Comparison of ENCODE assay signal across 8 cellular contexts in the genomic region with DNA sequence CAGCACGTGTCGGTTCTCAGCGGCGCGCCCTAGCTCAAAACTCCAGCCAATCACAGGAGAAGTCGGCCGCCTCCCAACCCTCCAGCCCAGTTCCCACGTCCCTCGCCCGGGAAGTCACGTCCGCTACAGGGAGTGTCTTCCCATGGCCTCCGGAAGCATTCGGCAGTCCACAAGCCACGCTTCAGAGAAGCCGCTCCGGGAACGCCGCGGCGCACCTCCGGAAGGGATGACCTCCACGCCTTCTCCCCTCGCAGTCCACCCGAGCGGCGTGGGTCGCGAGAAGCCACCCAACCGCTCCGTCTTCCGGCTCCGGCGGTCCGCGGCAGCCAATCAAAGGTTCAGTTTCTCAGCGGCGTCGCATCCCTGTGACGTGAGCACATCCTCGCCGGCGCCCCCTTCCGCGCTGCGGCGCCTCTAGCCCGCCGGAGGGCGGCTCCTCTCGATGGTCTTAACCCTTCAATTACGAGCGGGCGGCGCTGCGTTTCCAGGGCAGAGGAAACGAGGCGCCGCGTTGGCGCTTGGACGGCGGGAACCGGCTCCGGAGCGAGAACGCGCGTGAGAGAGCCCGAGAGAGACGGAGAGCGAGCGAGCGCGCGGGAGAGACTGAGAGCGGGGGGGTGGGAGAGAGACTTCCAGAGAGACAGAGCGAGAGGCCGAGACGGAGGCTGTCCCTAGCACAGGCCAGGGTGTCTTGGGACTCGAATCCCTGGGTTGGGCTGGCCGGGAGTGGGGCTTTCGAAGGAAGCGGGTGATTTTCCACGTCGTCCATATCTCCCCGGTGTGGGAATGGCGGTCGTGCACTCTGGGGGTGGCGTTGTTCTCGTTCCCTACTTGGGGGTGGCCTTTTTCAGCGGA. TPM values are rescaled to one million over a fixed set of nuclear protein-coding genes. Genes with fewer than 3 reads are reported as not detected.
A peak's percentile ranks its signal among the peaks of the same experiment; 100 is the strongest.
DNase-seq lines count a peak whose midpoint lies in the region; ATAC-seq and TF ChIP-seq lines count a peak whose summit lies in the region.
"Not testable (repeated sequence)": the region's sequence is repeated elsewhere in the genome, so short reads cannot be mapped to it uniquely, and the experiment has no call there.

A gene with protein sequence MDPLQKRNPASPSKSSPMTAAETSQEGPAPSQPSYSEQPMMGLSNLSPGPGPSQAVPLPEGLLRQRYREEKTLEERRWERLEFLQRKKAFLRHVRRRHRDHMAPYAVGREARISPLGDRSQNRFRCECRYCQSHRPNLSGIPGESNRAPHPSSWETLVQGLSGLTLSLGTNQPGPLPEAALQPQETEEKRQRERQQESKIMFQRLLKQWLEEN (plus strand): TSS at position 476 of the 855 bp plus-strand sequence. CDS start 9,896 bp downstream, outside the sequence.

- H3K9me3 Mint-ChIP-seq in CD4-positive, alpha-beta T cell; activated B cell treated with CpG ODN at 0.5 μM for 24 hours; endodermal cell; stimulated activated memory B cell treated with anti-CD40 and anti-IgM and Interleukin-4, amounts not matched to agents 10 μg/mL and 1 μg/mL and 100 μg/mL, for 72 hours: not testable (repeated sequence)

- not testable (repeated sequence) for DNase-seq in CD4-positive, alpha-beta T cell; activated B cell treated with CpG ODN at 0.5 μM for 24 hours; endodermal cell; lower lobe of right lung

- H3K36me3 Mint-ChIP-seq in CD4-positive, alpha-beta T cell (ENCODE audit: low read depth); activated B cell treated with CpG ODN at 0.5 μM for 24 hours (ENCODE audit: low read depth); endodermal cell (ENCODE audit: low read depth); stimulated activated memory B cell treated with anti-CD40 and anti-IgM and Interleukin-4, amounts not matched to agents 10 μg/mL and 1 μg/mL and 100 μg/mL, for 72 hours: not testable (repeated sequence)

- intact Hi-C loops in CD4-positive, alpha-beta T cell (cut with DNase I, micrococcal nuclease); activated B cell treated with CpG ODN at 0.5 μM for 24 hours (cut with micrococcal nuclease); lower lobe of right lung (cut with DNase I): not testable (repeated sequence)

- not testable (repeated sequence) for H3K4me3 Mint-ChIP-seq in CD4-positive, alpha-beta T cell; activated B cell treated with CpG ODN at 0.5 μM for 24 hours; endodermal cell; stimulated activated memory B cell treated with anti-CD40 and anti-IgM and Interleukin-4, amounts not matched to agents 10 μg/mL and 1 μg/mL and 100 μg/mL, for 72 hours

- H3K27ac ChIP-seq in CD4-positive, alpha-beta T cell (ENCODE audit: low read depth, low read length); endodermal cell (ENCODE audit: low read depth, low read length); lower lobe of right lung: not testable (repeated sequence)

- H3K4me3 ChIP-seq in endodermal cell (ENCODE audit: low read length); lower lobe of right lung: not testable (repeated sequence)

- CTCF ChIA-PET in CD4-positive, alpha-beta T cell (lab: Charles Lee); activated B cell treated with CpG ODN at 0.5 μM for 24 hours (lab: Charles Lee): not testable (repeated sequence)

- peak; percentile 85 for ATAC-seq in CD4-positive, alpha-beta T cell (ENCODE audit: poor library complexity)
- ATAC-seq in GM19372 (IDR thresholded peaks at IDR 0.05; ENCODE audit: low read depth, unreplicated experiment) (peak; percentile 87), HG02642 (IDR thresholded peaks at IDR 0.05; ENCODE audit: poor library complexity, unreplicated experiment) (peak; percentile 89), HG03442 (IDR thresholded peaks at IDR 0.05; ENCODE audit: unreplicated experiment) (peak; percentile 85), activated B cell treated with CpG ODN at 0.5 μM for 24 hours (ENCODE audit: low read depth) (peak; percentile 80), lower lobe of right lung (peak; percentile 94 to 98)
- ATAC-seq in stimulated activated memory B cell treated with anti-CD40 and anti-IgM and Interleukin-4, amounts not matched to agents 10 μg/mL and 1 μg/mL and 100 μg/mL, for 72 hours, result peak; percentile 95

- not testable (repeated sequence) for H3K9ac ChIP-seq in endodermal cell (ENCODE audit: extremely low read depth, low read length, poor library complexity, severe bottlenecking)

- not testable (repeated sequence) for H3K27me3 ChIP-seq in CD4-positive, alpha-beta T cell (ENCODE audit: control insufficient read depth, insufficient read depth, low read length); endodermal cell (ENCODE audit: control insufficient read depth, insufficient read depth, low read length, poor library complexity, severe bottlenecking); lower lobe of right lung (ENCODE audit: low read depth)

- H3K4me1 ChIP-seq in endodermal cell (ENCODE audit: control insufficient read depth, insufficient read depth, low read length); lower lobe of right lung: not testable (repeated sequence)

- H3K27me3 Mint-ChIP-seq in CD4-positive, alpha-beta T cell; activated B cell treated with CpG ODN at 0.5 μM for 24 hours; endodermal cell (ENCODE audit: insufficient read depth); stimulated activated memory B cell treated with anti-CD40 and anti-IgM and Interleukin-4, amounts not matched to agents 10 μg/mL and 1 μg/mL and 100 μg/mL, for 72 hours: not testable (repeated sequence)

- WGBS in endodermal cell (ENCODE audit: insufficient coverage in 1 of 2, insufficient read length in 1 of 2), 2 experiments, result no CpG with 5 or more reads among the region's 92 CpGs

- not testable (repeated sequence) for H3K36me3 ChIP-seq in endodermal cell (ENCODE audit: control insufficient read depth, insufficient read depth, low read length); lower lobe of right lung

- not testable (repeated sequence) for H3K27ac Mint-ChIP-seq in CD4-positive, alpha-beta T cell; activated B cell treated with CpG ODN at 0.5 μM for 24 hours; endodermal cell; stimulated activated memory B cell treated with anti-CD40 and anti-IgM and Interleukin-4, amounts not matched to agents 10 μg/mL and 1 μg/mL and 100 μg/mL, for 72 hours

- H3K9me3 ChIP-seq in CD4-positive, alpha-beta T cell (ENCODE audit: control insufficient read depth, low read length); endodermal cell (ENCODE audit: control insufficient read depth, low read length); lower lobe of right lung: not testable (repeated sequence)

- POLR2A ChIA-PET in CD4-positive, alpha-beta T cell (lab: Charles Lee); activated B cell treated with CpG ODN at 0.5 μM for 24 hours (lab: Charles Lee): not testable (repeated sequence)

- not testable (repeated sequence) for TF ChIP-seq CTCF in CD4-positive, alpha-beta T cell (IDR thresholded peaks at IDR 0.05); activated B cell treated with CpG ODN at 0.5 μM for 24 hours (IDR thresholded peaks at IDR 0.05); endodermal cell (conservative IDR thresholded peaks at IDR 0.05); lower lobe of right lung (IDR thresholded peaks at IDR 0.05)

- H3K4me1 Mint-ChIP-seq in CD4-positive, alpha-beta T cell (ENCODE audit: low read depth); activated B cell treated with CpG ODN at 0.5 μM for 24 hours; endodermal cell; stimulated activated memory B cell treated with anti-CD40 and anti-IgM and Interleukin-4, amounts not matched to agents 10 μg/mL and 1 μg/mL and 100 μg/mL, for 72 hours: not testable (repeated sequence)

RNA-seq across cellular contexts. Expression of the gene that starts here (rescaled TPM):
- 10 to 100 TPM in 1 of 2 experiments, 1 to 10 TPM in 1; 9.2 to 13.0 TPM for total RNA-seq in CD4-positive, alpha-beta T cell
- total RNA-seq in activated B cell treated with CpG ODN at 0.5 μM for 24 hours (14.4 and 16.8 TPM in 2 replicates), endodermal cell (10 to 100 TPM; 10.9 to 12.8 TPM), lower lobe of right lung (17.7 TPM)
- 14.1 TPM for polyA plus RNA-seq in endodermal cell (2013, experiment 1 of 2)
- polyA plus RNA-seq in endodermal cell (2013, experiment 2 of 2), result 15.6 TPM
